ENCODE assay signal across 17 cellular contexts in the genomic region with DNA sequence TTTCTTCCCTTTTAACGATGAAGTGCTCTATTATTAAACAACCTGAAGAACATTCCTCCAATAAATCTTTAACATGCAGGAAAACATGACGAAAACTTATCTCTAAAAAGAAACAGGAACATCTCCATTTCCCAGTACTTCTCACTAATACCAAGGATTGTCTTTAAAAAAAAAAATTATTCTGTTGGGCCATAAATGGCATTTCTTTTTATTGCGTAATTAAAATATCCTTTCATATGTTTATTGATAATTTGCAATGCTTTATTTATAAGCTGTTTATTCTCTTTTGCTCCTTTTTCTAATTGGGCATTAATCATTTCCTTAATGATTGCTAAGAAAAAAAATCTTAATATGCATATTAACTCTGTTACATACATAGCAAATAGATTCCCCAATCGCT. TPM values are rescaled to one million over a fixed set of nuclear protein-coding genes. Genes with fewer than 3 reads are reported as not detected.
A peak's percentile ranks its signal among the peaks of the same experiment; 100 is the strongest.
DNase-seq lines count a peak whose midpoint lies in the region; ATAC-seq, FAIRE-seq and TF ChIP-seq lines count a peak whose summit lies in the region.
"Had no signal": no experiment of that assay in that cellular context is flagged by ENCODE, and none has a peak within 500 bp of the region (broad histone marks: within the 10 kb centered on the region; RNA-seq: fewer than 3 reads in every experiment).

No MANE protein-coding gene starts in this region.

- no peak overlapping the region for H3K4me3 ChIP-seq in HEK293 (ENCODE audit: low read depth, low read length)
- H3K4me3 ChIP-seq in left lung, result no peak overlapping the region
- H3K4me3 ChIP-seq in thyroid gland (replicated peaks in 1 of 3), result no peak overlapping the region
- H3K4me3 ChIP-seq: A549 had no signal

- TF ChIP-seq POLR2A in thyroid gland (IDR thresholded peaks at IDR 0.05), result no peak

- H3K9me3 ChIP-seq in HEK293 (ENCODE audit: control insufficient read depth, insufficient read depth, low read depth, low read length) (no peaks in the 10 kb centered on the region), left lung (no peaks in the 10 kb centered on the region), thyroid gland (no peaks in the 10 kb centered on the region)
- H3K9me3 ChIP-seq: A549, BE2C had no signal

- H3K27me3 ChIP-seq in left lung (no peaks in the 10 kb centered on the region), thyroid gland (no peaks in the 10 kb centered on the region)
- H3K27me3 ChIP-seq: BE2C had no signal

- WGBS in thyroid gland, 2 donors, result 73 to 76% methylated on average over 4 of the region's 4 CpGs

- POLR2A ChIA-PET in HEK293 (lab: Yijun Ruan, JAX), result no interaction called here

- ATAC-seq in left lung (no peak), GM21447 (IDR thresholded peaks at IDR 0.05; ENCODE audit: unreplicated experiment) (no peak), GM18861 (IDR thresholded peaks at IDR 0.05; ENCODE audit: unreplicated experiment) (no peak)
- ATAC-seq: A549 had no signal

- H3K36me3 ChIP-seq in HEK293 (ENCODE audit: control insufficient read depth in 2 of 2, insufficient read depth in 1 of 2, low read length in 2 of 2) (no peaks in the 10 kb centered on the region), left lung (no peaks in the 10 kb centered on the region), thyroid gland (no peaks in the 10 kb centered on the region)
- H3K36me3 ChIP-seq: BE2C had no signal

- H3K27ac ChIP-seq in HEK293 (ENCODE audit: extremely low read depth, low read depth, low read length) (no peak overlapping the region), left lung (peak overlapping the region; percentile 22 to 45), thyroid gland (peak overlapping the region; percentile 26 to 85 (median 41))
- H3K27ac ChIP-seq: A549, C4-2B had no signal

- intact Hi-C loops in left lung (cut with DNase I) (no loop called here), thyroid gland (cut with DNase I) (no loop called here)

- no peak for TF ChIP-seq CTCF in HEK293 (tag by site-specific recombination; IDR thresholded peaks at IDR 0.05)
- no peak for TF ChIP-seq CTCF in left lung (IDR thresholded peaks at IDR 0.05)
- no peak for TF ChIP-seq CTCF in thyroid gland (IDR thresholded peaks at IDR 0.05)

- peak; percentile 35 for FAIRE-seq in RCC 7860 (lab: Jason Lieb, UNC)
- FAIRE-seq: A549, G401.6, GM12891 had no signal

- CTCF ChIA-PET in HEK293 (lab: Yijun Ruan, JAX), result interaction anchor here (0.6 to 1.5 kb wide), 3 partner anchors 13 to 1813 kb away, joined by 3 to 6 read pairs (median 5); no protein-coding TSS in a partner anchor

- H3K4me1 ChIP-seq in HEK293 (ENCODE audit: control insufficient read depth, insufficient read depth, low read length) (peaks cover 54% of the 10 kb centered on the region), left lung (peaks cover 22 to 61% of the 10 kb centered on the region in 2 donors), thyroid gland (peaks cover 92 to 94% of the 10 kb centered on the region in 2 donors)

- DNase-seq in RCC 7860 (ENCODE audit: low spot score), result no peak
- no peak for DNase-seq in left lung
- DNase-seq in thyroid gland, result no peak
- no peak for DNase-seq in NOMO-1 (lab: John Stamatoyannopoulos, UW; ENCODE audit: unreplicated experiment in 2 of 2)
- DNase-seq: BE2C; CD4-positive, alpha-beta memory T cell; EL; GOT3; HCEC 1CT had no signal

TF ChIP-seq in HEK293, 187 proteins besides CTCF, POLR2A, EP300 and RAD21:
- TF ChIP-seq, protein P1, sequence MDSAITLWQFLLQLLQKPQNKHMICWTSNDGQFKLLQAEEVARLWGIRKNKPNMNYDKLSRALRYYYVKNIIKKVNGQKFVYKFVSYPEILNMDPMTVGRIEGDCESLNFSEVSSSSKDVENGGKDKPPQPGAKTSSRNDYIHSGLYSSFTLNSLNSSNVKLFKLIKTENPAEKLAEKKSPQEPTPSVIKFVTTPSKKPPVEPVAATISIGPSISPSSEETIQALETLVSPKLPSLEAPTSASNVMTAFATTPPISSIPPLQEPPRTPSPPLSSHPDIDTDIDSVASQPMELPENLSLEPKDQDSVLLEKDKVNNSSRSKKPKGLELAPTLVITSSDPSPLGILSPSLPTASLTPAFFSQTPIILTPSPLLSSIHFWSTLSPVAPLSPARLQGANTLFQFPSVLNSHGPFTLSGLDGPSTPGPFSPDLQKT (IDR thresholded peaks at IDR 0.05; ENCODE audit: borderline replicate concordance, low read depth, low read length), result no peak
- TF ChIP-seq AEBP2 (tag by site-specific recombination; IDR thresholded peaks at IDR 0.05; ENCODE audit: borderline replicate concordance), result no peak
- no peak for TF ChIP-seq WT1 (tag by site-specific recombination; IDR thresholded peaks at IDR 0.05)
- TF ChIP-seq, protein P2, sequence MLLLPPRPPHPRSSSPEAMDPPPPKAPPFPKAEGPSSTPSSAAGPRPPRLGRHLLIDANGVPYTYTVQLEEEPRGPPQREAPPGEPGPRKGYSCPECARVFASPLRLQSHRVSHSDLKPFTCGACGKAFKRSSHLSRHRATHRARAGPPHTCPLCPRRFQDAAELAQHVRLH (tag by site-specific recombination; IDR thresholded peaks at IDR 0.05), result no peak
- no peak for TF ChIP-seq ZBTB48 (tag by site-specific recombination; IDR thresholded peaks at IDR 0.05)
- peak; percentile 75; the same call in 1 of the 2 replicates for TF ChIP-seq PRDM1 (tag by site-specific recombination; IDR thresholded peaks at IDR 0.05)
- TF ChIP-seq ZNF624 (tag by site-specific recombination; IDR thresholded peaks at IDR 0.05), result no peak
TF ChIP-seq in HEK293: peak in this region for 1.

RNA-seq across cellular contexts. Expression of gene LIFR, which starts 18.9 kb away (rescaled TPM):
- total RNA-seq in left lung (10 to 100 TPM; 52.6 to 76.2 TPM), thyroid gland (100 to 1,000 TPM; 172 to 446 (median 233) TPM)
- total RNA-seq: HT-29 had no signal
